In genomic region chr6:13908955-13909381, GRCh38 we compare ENCODE assay signal across 8 cellular contexts. TPM values are rescaled to one million over a fixed set of nuclear protein-coding genes. Genes with fewer than 3 reads are reported as not detected.
A peak's percentile ranks its signal among the peaks of the same experiment; 100 is the strongest.
DNase-seq lines count a peak whose midpoint lies in the region; ATAC-seq, FAIRE-seq and TF ChIP-seq lines count a peak whose summit lies in the region.

No MANE protein-coding gene starts in this region.

- DNase-seq in AG08395 (ENCODE audit: low spot score), result peak; percentile 82
- peak; percentile 25 for DNase-seq in GM12892 (ENCODE audit: insufficient read length)
- DNase-seq in NCI-H1436 treated with DMSO at 0.1 percent for 48 hours (lab: John Stamatoyannopoulos, UW), result peak; percentile 50
- DNase-seq in SW480 (ENCODE audit: low spot score), result peak; percentile 68
- DNase-seq in MCF 10A (ENCODE audit: unreplicated experiment), result peak; percentile 74
- DNase-seq in iris pigment epithelial cell (ENCODE audit: low read depth), result peak; percentile 71
- peak; percentile 54 for DNase-seq in stimulated activated CD4-positive, alpha-beta T cell treated with anti-CD3 and anti-CD28 coated beads, Interleukin-4, amount 100 ng/mL, for 24 hours

- no peak overlapping the region for H3K4me3 Mint-ChIP-seq in MCF 10A (ENCODE audit: unreplicated experiment)

- TF ChIP-seq POLR2A in GM12892 (IDR thresholded peaks at IDR 0.05; ENCODE audit: low read depth, low read length), result no peak

- BruUV-seq in MCF 10A (replicated peaks; lab: Mats Ljungman, UMichigan), result no TSS peak

- H3K4me1 Mint-ChIP-seq in MCF 10A (ENCODE audit: insufficient read depth, unreplicated experiment), result peaks cover 8% of the 10 kb centered on the region

- H3K36me3 Mint-ChIP-seq in MCF 10A (ENCODE audit: insufficient read depth, unreplicated experiment), result no peaks in the 10 kb centered on the region

- H3K27ac Mint-ChIP-seq in MCF 10A (ENCODE audit: low read depth, unreplicated experiment), result no peak overlapping the region

- no peak for ATAC-seq in GM21786 (IDR thresholded peaks at IDR 0.05; ENCODE audit: unreplicated experiment)

- intact Hi-C loops in MCF 10A (cut with micrococcal nuclease), result loop anchor here (1.0 to 2.0 kb wide), 4 partner anchors 114 to 235 kb away; no protein-coding TSS in a partner anchor

- peaks cover 28% of the 10 kb centered on the region for H3K27me3 Mint-ChIP-seq in MCF 10A (ENCODE audit: insufficient read depth, unreplicated experiment)

- peak; percentile 94 for FAIRE-seq in GM12892 (lab: Jason Lieb, UNC)

- TF ChIP-seq CTCF in MCF 10A (IDR thresholded peaks at IDR 0.05; ENCODE audit: unreplicated experiment), result peak; percentile 74

- CTCF ChIA-PET in MCF 10A (lab: Yijun Ruan, JAX), result interaction anchor here (0.5 to 10.5 kb wide), 51 partner anchors 9 to 1715 kb away, joined by 3 to 259 read pairs (median 4); no protein-coding TSS in a partner anchor

- POLR2A ChIA-PET in MCF 10A (lab: Yijun Ruan, JAX), result interaction anchor here (0.6 to 1.8 kb wide), 5 partner anchors 12 to 1416 kb away, joined by 3 to 9 read pairs (median 4); no protein-coding TSS in a partner anchor

- H3K9me3 Mint-ChIP-seq in MCF 10A (ENCODE audit: unreplicated experiment), result no peaks in the 10 kb centered on the region

RNA-seq across cellular contexts. Expression of gene RNF182, which starts 15.8 kb away (rescaled TPM):
- not detected for polyA plus RNA-seq in GM12892 (2012; ENCODE audit: missing spikeins)
- not detected in 2 replicates for total RNA-seq in MCF 10A (2022)

Comparison
In these comparisons a context has a peak if more than half of its experiments do, and no peak if none do; other contexts are left out.
1. DNase-seq: peak in every context shown above with its lines; median percentile 82 in AG08395; 74 in MCF 10A; 71 in iris pigment epithelial cell; 68 in SW480; 54 in stimulated activated CD4-positive, alpha-beta T cell treated with anti-CD3 and anti-CD28 coated beads, Interleukin-4, amount 100 ng/mL, for 24 hours; 50 in NCI-H1436 treated with DMSO at 0.1 percent for 48 hours; 25 in GM12892.